Comparison of ENCODE assay signal across 36 cellular contexts in genomic region chr12:117963836-117964235, GRCh38. TPM values are rescaled to one million over a fixed set of nuclear protein-coding genes. Genes with fewer than 3 reads are reported as not detected.
"Had no signal": no experiment of that assay in that cellular context is flagged by ENCODE, and none has a peak within 500 bp of the region (broad histone marks: within the 10 kb centered on the region; RNA-seq: fewer than 3 reads in every experiment).

No MANE protein-coding gene starts in this region.

- H3K9ac ChIP-seq: KMS-11 had no signal

- H3K9me3 ChIP-seq: MG63 had no signal

- H3K4me3 ChIP-seq: MG63 had no signal

- DNase-seq: Karpas-422, Kasumi-1, KG1, MG63, MM.1S, MV-4-11, NCI-H1048, NCI-H1092, NCI-H1092 treated with DMSO at 0.1 percent for 48 hours, NCI-H1105, NCI-H1105 treated with DMSO at 0.1 percent for 48 hours, NCI-H1417, NCI-H1417 treated with DMSO at 0.1 percent for 48 hours, NCI-H1436, NCI-H1436 treated with DMSO at 0.1 percent for 48 hours, NCI-H146, NCI-H1694, NCI-H1694 treated with DMSO at 0.1 percent for 48 hours, NCI-H187, NCI-H187 treated with DMSO at 0.1 percent for 48 hours, NCI-H1930, NCI-H2029, NCI-H2029 treated with DMSO at 0.1 percent for 48 hours, NCI-H2081, NCI-H2081 treated with DMSO at 0.1 percent for 48 hours, NCI-H2107, NCI-H2171, NCI-H2171 treated with DMSO at 0.1 percent for 48 hours, NCI-H2227 treated with DMSO at 0.1 percent for 48 hours, NCI-H226, NCI-H345, NCI-H446, NCI-H446 treated with DMSO at 0.1 percent for 48 hours, NCI-H510A had no signal

- H3K36me3 ChIP-seq: MG63 had no signal

- H3K27me3 ChIP-seq: MG63 had no signal

- H3K27ac ChIP-seq: KMS-11 had no signal

RNA-seq across cellular contexts. Expression of gene KSR2, which starts 5.0 kb away (rescaled TPM):
- total RNA-seq: NCI-H460 had no signal
